In the genomic region with DNA sequence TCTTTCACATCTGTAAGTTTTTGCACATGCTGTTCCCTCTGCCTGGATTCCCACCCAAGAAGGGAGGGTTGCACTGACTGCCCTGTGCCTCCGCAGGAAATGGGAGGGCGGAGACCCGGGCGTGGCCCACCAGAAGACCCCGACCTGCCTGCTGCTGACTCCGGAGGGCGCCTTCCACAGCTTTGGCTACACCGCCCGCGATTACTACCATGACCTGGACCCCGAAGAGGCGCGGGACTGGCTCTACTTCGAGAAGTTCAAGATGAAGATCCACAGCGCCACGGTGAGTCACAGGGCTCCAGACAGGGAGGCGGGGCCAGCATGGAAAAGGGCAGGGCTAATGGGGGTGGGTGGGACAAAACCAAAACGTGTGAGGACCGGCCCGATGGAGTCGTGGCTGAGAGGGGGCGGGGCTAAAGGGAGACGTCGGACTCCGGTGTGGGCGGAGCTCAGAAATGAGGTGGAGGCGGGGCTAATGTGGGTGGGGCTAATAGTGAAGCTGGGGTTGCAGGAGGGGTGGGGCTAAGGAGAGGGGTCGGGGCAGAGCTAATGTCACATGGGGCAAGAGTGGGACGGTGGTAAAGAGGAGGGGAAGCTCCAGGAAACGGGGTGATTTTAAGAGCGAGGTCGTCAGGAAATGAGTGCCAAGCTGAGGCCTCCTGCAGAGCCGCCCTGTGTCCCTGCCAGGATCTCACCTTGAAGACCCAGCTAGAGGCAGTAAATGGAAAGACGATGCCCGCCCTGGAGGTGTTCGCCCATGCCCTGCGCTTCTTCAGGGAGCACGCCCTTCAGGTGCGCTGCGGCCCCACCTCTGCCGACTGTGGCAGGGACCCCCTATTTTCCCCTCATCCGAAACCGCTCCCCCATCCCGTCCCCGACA, we compare ENCODE assay signal across 9 cellular contexts. TPM values are rescaled to one million over a fixed set of nuclear protein-coding genes. Genes with fewer than 3 reads are reported as not detected.
A peak's percentile ranks its signal among the peaks of the same experiment; 100 is the strongest.
DNase-seq lines count a peak whose midpoint lies in the region; ATAC-seq and TF ChIP-seq lines count a peak whose summit lies in the region.
"Had no signal": no experiment of that assay in that cellular context is flagged by ENCODE, and none has a peak within 500 bp of the region (broad histone marks: within the 10 kb centered on the region; RNA-seq: fewer than 3 reads in every experiment).

No MANE protein-coding gene starts in this region.

- peaks cover 0 to 15% (median 4%) of the 10 kb centered on the region in 4 donors for H3K4me1 ChIP-seq in sigmoid colon
- H3K4me1 ChIP-seq: SJSA1 had no signal

- peaks cover 0 to 26% (median 9%) of the 10 kb centered on the region in 3 donors for H3K27me3 ChIP-seq in sigmoid colon

- no peak for TF ChIP-seq EP300 in sigmoid colon (IDR thresholded peaks at IDR 0.05)

- no peak overlapping the region for H3K4me3 ChIP-seq in sigmoid colon
- H3K4me3 ChIP-seq: SJSA1 had no signal

- intact Hi-C loops in sigmoid colon (cut with DNase I): no loop called here

- DNase-seq in NCI-H82 treated with DMSO at 0.1 percent for 48 hours (lab: John Stamatoyannopoulos, UW; ENCODE audit: unreplicated experiment): peak; percentile 16
- peak; percentile 61 for DNase-seq in activated T-cell treated with anti-CD3 and anti-CD28 coated beads for 48 hours (ENCODE audit: low read depth)
- DNase-seq in germinal center (ENCODE audit: low spot score): peak; percentile 82
- peak; percentile 80 for DNase-seq in sigmoid colon
- DNase-seq in NOMO-1 treated with dmso at 0.1 percent for 144 hours (lab: John Stamatoyannopoulos, UW; ENCODE audit: unreplicated experiment): no peak
- no peak for DNase-seq in putamen (ENCODE audit: low spot score)

- no peak for TF ChIP-seq CTCF in sigmoid colon (IDR thresholded peaks at IDR 0.05)

- no peaks in the 10 kb centered on the region for H3K9me3 ChIP-seq in sigmoid colon
- H3K9me3 ChIP-seq: SJSA1 had no signal

- no peak overlapping the region for H3K27ac ChIP-seq in sigmoid colon
- H3K27ac ChIP-seq: SJSA1 had no signal

- peak; percentile 48 for ATAC-seq in GM21360 (IDR thresholded peaks at IDR 0.05; ENCODE audit: unreplicated experiment)
- ATAC-seq in GM19395 (IDR thresholded peaks at IDR 0.05; ENCODE audit: unreplicated experiment): no peak

- no peaks in the 10 kb centered on the region for H3K36me3 ChIP-seq in sigmoid colon
- H3K36me3 ChIP-seq: SJSA1 had no signal

- no peak for TF ChIP-seq POLR2A in sigmoid colon (IDR thresholded peaks at IDR 0.05)

- WGBS in sigmoid colon, 2 donors: 34 to 43% methylated on average over 45 of the region's 45 CpGs

RNA-seq across cellular contexts. Expression of a gene that starts 12.6 kb away (rescaled TPM):
- 10 to 100 TPM in 1 of 4 donors, 1 to 10 TPM in 3; 2.2 to 10.5 (median 7.8) TPM for total RNA-seq in sigmoid colon
- 1 to 10 TPM in 2 of 3 donors, under 1 TPM in 1; 0.69 to 7.8 (median 2.9) TPM for polyA plus RNA-seq in sigmoid colon
- total RNA-seq: SJSA1 had no signal

RNA-seq across cellular contexts. Expression of a gene that starts 22.5 kb away (rescaled TPM):
- 100 to 1,000 TPM in 1 of 4 donors, 10 to 100 TPM in 3; 53.2 to 116 (median 69.6) TPM for total RNA-seq in sigmoid colon
- polyA plus RNA-seq in sigmoid colon: 10 to 100 TPM; 15.7 to 38.1 (median 18.0) TPM

RNA-seq across cellular contexts. Expression of a gene that starts 32.6 kb away (rescaled TPM):
- total RNA-seq in sigmoid colon: 10 to 100 TPM in 3 of 4 donors, 1 to 10 TPM in 1; 9.9 to 17.1 (median 10.2) TPM
- 1 to 10 TPM; 2.4 to 6.9 (median 5.3) TPM for polyA plus RNA-seq in sigmoid colon
- total RNA-seq: SJSA1 had no signal

RNA-seq across cellular contexts. Expression of a gene that starts 36.2 kb away (rescaled TPM):
- under 1 TPM in 1 of 4 donors, not detected in 3; 0.81 TPM for total RNA-seq in sigmoid colon
- polyA plus RNA-seq in sigmoid colon: under 1 TPM in 1 of 3 donors, not detected in 2; 0.12 TPM
- total RNA-seq: SJSA1 had no signal

RNA-seq across cellular contexts. Expression of a gene that starts 41.5 kb away (rescaled TPM):
- total RNA-seq in sigmoid colon: 10 to 100 TPM; 73.4 to 99.9 (median 84.3) TPM
- polyA plus RNA-seq in sigmoid colon: 10 to 100 TPM; 52.7 to 71.4 (median 58.9) TPM

Comparison
In these comparisons a context has a peak if more than half of its experiments do, and no peak if none do; other contexts are left out.
1. DNase-seq: peak in NCI-H82 treated with DMSO at 0.1 percent for 48 hours (single experiment), activated T-cell treated with anti-CD3 and anti-CD28 coated beads for 48 hours (single experiment), germinal center (single experiment) and sigmoid colon (single experiment); none in NOMO-1 treated with dmso at 0.1 percent for 144 hours (single experiment) and putamen (single experiment).